ENCODE assay signal across 27 cellular contexts in the genomic region with DNA sequence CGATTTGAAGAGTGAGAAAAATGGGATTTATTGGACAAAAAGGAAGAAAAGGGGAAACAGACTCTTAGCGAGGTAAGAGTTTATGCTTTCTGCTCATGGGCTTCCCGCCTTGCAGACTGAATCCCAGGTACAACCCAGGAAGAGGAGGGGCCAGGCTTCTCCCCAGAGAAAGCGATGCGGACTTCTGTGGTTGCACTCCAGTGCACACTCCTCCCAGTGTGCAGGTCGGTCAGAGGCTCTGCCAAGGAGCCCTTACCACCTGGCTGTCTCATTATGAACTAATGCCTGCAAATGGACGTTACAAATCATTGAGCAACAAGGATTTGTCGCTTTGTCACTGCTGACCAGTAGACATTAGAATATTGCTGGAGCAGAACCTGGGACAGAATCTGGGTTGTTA. TPM values are rescaled to one million over a fixed set of nuclear protein-coding genes. Genes with fewer than 3 reads are reported as not detected.
"Had no signal": no experiment of that assay in that cellular context is flagged by ENCODE, and none has a peak within 500 bp of the region (broad histone marks: within the 10 kb centered on the region; RNA-seq: fewer than 3 reads in every experiment).

No MANE protein-coding gene starts in this region.

- ATAC-seq: activated naive CD4-positive, alpha-beta T cell treated with anti-CD3 and anti-CD28 coated beads, Interleukin-2, amount 50 U/mL, for 72 hours; activated T-cell treated with anti-CD3 and anti-CD28 coated beads, Interleukin-2, amount 50 U/mL, for 4 hours; esophagus mucosa; mucosa of descending colon; stimulated activated effector memory CD8-positive, alpha-beta T cell treated with anti-CD3 and anti-CD28 coated beads, Interleukin-12 subunit alpha, Interleukin-12 subunit beta, amount 100 ng/mL, for 72 hours had no signal

- FAIRE-seq: endothelial cell of umbilical vein, small intestine had no signal

- DNase-seq: activated CD4-positive, alpha-beta T cell treated with anti-CD3 and anti-CD28 coated beads, Interleukin-2, amount 10 ng/mL, durations not matched to agents 24 days and 14 days; activated CD4-positive, CD25-positive, alpha-beta regulatory T cell treated with anti-CD3 and anti-CD28 coated beads, Interleukin-2, amount 50 U/mL, for 72 hours; activated T-cell treated with anti-CD3 and anti-CD28 coated beads, Interleukin-2, amount 50 U/mL, for 4 hours; central memory CD4-positive, alpha-beta T cell; head of caudate nucleus; hippocampal formation; immature natural killer cell; kidney glomerular epithelial cell; left ventricle myocardium inferior; sigmoid colon; small intestine; stimulated activated CD4-positive, alpha-beta T cell treated with anti-CD3 and anti-CD28 coated beads, Interleukin-4, amount 100 ng/mL, for 24 hours had no signal

RNA-seq across cellular contexts. Expression of a gene that starts 39.9 kb away (rescaled TPM):
- total RNA-seq: activated CD4-positive, alpha-beta memory T cell treated with anti-CD3 and anti-CD28 coated beads for 36 hours; activated CD4-positive, alpha-beta T cell treated with anti-CD3 and anti-CD28 coated beads, Interleukin-2, amount 10 ng/mL, durations not matched to agents 24 days and 14 days; activated naive CD4-positive, alpha-beta T cell treated with anti-CD3 and anti-CD28 coated beads, Interleukin-2, amount 50 U/mL, for 72 hours; activated T-cell treated with anti-CD3 and anti-CD28 coated beads, Interleukin-2, amount 50 U/mL, for 4 hours; activated T-helper 2 cell treated with anti-CD3 and anti-CD28 coated beads, Interferon-gamma antibody, Interleukin-2, Interleukin-4, amounts not matched to agents 10 μg/mL and 5 μg/mL and 100 μg/mL, durations not matched to agents 14 hours and 24 hours and 36 hours; breast epithelium; endothelial cell of umbilical vein; esophagus mucosa; left ventricle myocardium inferior; mesenteric fat pad; myocyte; osteocyte; progenitor cell of endocrine pancreas; subcutaneous adipose tissue; thoracic aorta; vagina had no signal
